In genomic region chr7:36594445-36594844, GRCh38 we compare ENCODE assay signal across 23 cellular contexts.
"Had no signal": no experiment of that assay in that cellular context is flagged by ENCODE, and none has a peak within 500 bp of the region (broad histone marks: within the 10 kb centered on the region; RNA-seq: fewer than 3 reads in every experiment).

No MANE protein-coding gene starts in this region.

- H3K27me3 ChIP-seq: MG63, SJSA1 had no signal

- DNase-seq: IMR-90, Karpas-422, KG1, MG63, NCI-H1092, NCI-H1105 treated with DMSO at 0.1 percent for 48 hours, NCI-H1436, NCI-H187, NCI-H2029, NCI-H2081 treated with DMSO at 0.1 percent for 48 hours, NCI-H2171, NCI-H226, NCI-H446, NCI-H510A, NCI-H524 treated with DMSO at 0.1 percent for 48 hours, NCI-H69, NCI-H774, Right ventricle myocardium superior, RPMI8226, SIG-M5 had no signal

- ATAC-seq: HepG2 had no signal

- H3K9me3 ChIP-seq: MG63, SJSA1 had no signal

- H3K4me3 ChIP-seq: MG63, SJSA1, SK-N-MC had no signal

- H3K27ac ChIP-seq: SJSA1, SK-N-MC had no signal

- H3K36me3 ChIP-seq: MG63, SJSA1 had no signal
